In genomic region chr18:23337599-23338444, GRCh38 we compare ENCODE assay signal across 10 cellular contexts.
A peak's percentile ranks its signal among the peaks of the same experiment; 100 is the strongest.
DNase-seq lines count a peak whose midpoint lies in the region; TF ChIP-seq lines count a peak whose summit lies in the region.
"Had no signal": no experiment of that assay in that cellular context is flagged by ENCODE, and none has a peak within 500 bp of the region (broad histone marks: within the 10 kb centered on the region; RNA-seq: fewer than 3 reads in every experiment).

No MANE protein-coding gene starts in this region.

- H3K4ac ChIP-seq in H9 (ENCODE audit: low read depth, low read length), result no peak overlapping the region

- H2BK20ac ChIP-seq in H9 (ENCODE audit: low read depth, low read length, poor library complexity, severe bottlenecking), result no peak overlapping the region

- H3K4me2 ChIP-seq in H9 (ENCODE audit: insufficient read depth, insufficient read length, low read length) (no peak overlapping the region), fibroblast of lung (ENCODE audit: extremely low read depth, insufficient read depth, low read length) (no peak overlapping the region)

- no peaks in the 10 kb centered on the region for H3K79me2 ChIP-seq in H9 (ENCODE audit: insufficient read depth, low read length)
- H3K79me2 ChIP-seq in fibroblast of lung (ENCODE audit: control insufficient read depth, insufficient read depth, low read length), result no peaks in the 10 kb centered on the region

- H3K79me1 ChIP-seq in H9 (ENCODE audit: insufficient read depth, low read depth, low read length, poor library complexity, severe bottlenecking), result no peaks in the 10 kb centered on the region

- H3K14ac ChIP-seq in H9 (ENCODE audit: insufficient read depth, low read length), result no peak overlapping the region

- H3K27me3 ChIP-seq in H9 (ENCODE audit: insufficient read depth, low read length) (no peaks in the 10 kb centered on the region), fibroblast of lung (ENCODE audit: control insufficient read depth, insufficient read depth, low read length) (no peaks in the 10 kb centered on the region)

- no peaks in the 10 kb centered on the region for H3K4me1 ChIP-seq in H9 (ENCODE audit: insufficient read depth, low read length)
- H3K4me1 ChIP-seq in fibroblast of lung (ENCODE audit: control insufficient read depth, extremely low read depth, insufficient read depth, low read length), result peaks cover 2% of the 10 kb centered on the region

- H3T11ph ChIP-seq in H9 (ENCODE audit: low read length), result peak overlapping the region; percentile 72

- DNase-seq in ACHN, result peak; percentile 4
- DNase-seq in H9, result no peak
- peak; percentile 94 for DNase-seq in NCI-H748 treated with DMSO at 0.1 percent for 48 hours (lab: John Stamatoyannopoulos, UW)
- DNase-seq in fibroblast of lung (ENCODE audit: low read depth in 2 of 2), result peak; percentile 72 to 73
- DNase-seq in T-helper 2 cell, result no peak
- DNase-seq in posterior vena cava (ENCODE audit: low spot score), result no peak
- no peak for DNase-seq in activated CD4-positive, alpha-beta T cell treated with anti-CD3 and anti-CD28 coated beads, Interleukin-2, amount 50 U/mL, for 4 hours
- DNase-seq in kidney glomerular epithelial cell (lab: John Stamatoyannopoulos, UW), result no peak
- DNase-seq: CD4-positive, alpha-beta T cell; T-cell had no signal

- TF ChIP-seq CTCF in H9 (conservative IDR thresholded peaks at IDR 0.05) (peak; percentile 33; the same call in 2 of the 3 replicates), fibroblast of lung (conservative IDR thresholded peaks at IDR 0.05 in 1 of 2, IDR thresholded peaks at IDR 0.05 in 1 of 2; ENCODE audit: low read depth in 1 of 2, low read length in 2 of 2) (no peak)

- no CpG with 5 or more reads among the region's 3 CpGs for WGBS in H9 (ENCODE audit: extremely low coverage, insufficient read length, low lambda C conversion rate)

- H4K91ac ChIP-seq in H9 (ENCODE audit: insufficient read length, low read depth, low read length), result no peak overlapping the region

- H3K27ac ChIP-seq in H9 (ENCODE audit: insufficient read length, low read depth, low read length), result no peak overlapping the region
- no peak overlapping the region for H3K27ac ChIP-seq in fibroblast of lung (ENCODE audit: insufficient read depth, low read length)

- no peak overlapping the region for H4K8ac ChIP-seq in H9 (replicated peaks; ENCODE audit: insufficient read length, low read depth, low read length)

- no peaks in the 10 kb centered on the region for H3K36me3 ChIP-seq in fibroblast of lung (ENCODE audit: control insufficient read depth, insufficient read depth, low read length)

- in situ Hi-C loops in ACHN (cut with HindIII; ENCODE audit: low pct_ligation_motif_present, low pct_unique_long_range_greater_than_20kb, low sequenced_read_pairs), result no loop called here

- no peak overlapping the region for H2BK120ac ChIP-seq in H9 (ENCODE audit: low read depth, low read length, poor library complexity, severe bottlenecking)

- no peak overlapping the region for H3K4me3 ChIP-seq in fibroblast of lung (replicated peaks in 1 of 4; ENCODE audit: control extremely low read depth in 1 of 4, insufficient read depth in 1 of 4, low read depth in 3 of 4, low read length in 4 of 4)

- no peak overlapping the region for H3K18ac ChIP-seq in H9 (ENCODE audit: insufficient read length, low read depth, low read length)

- no peak overlapping the region for H3K4me3 Mint-ChIP-seq in H9
- H3K4me3 Mint-ChIP-seq: CD4-positive, alpha-beta T cell; T-cell had no signal

- no peak overlapping the region for H2BK15ac ChIP-seq in H9 (ENCODE audit: low read depth, low read length)

- H2AK5ac ChIP-seq in H9 (ENCODE audit: insufficient read length, low read length), result no peak overlapping the region

- H3K27me3 Mint-ChIP-seq in H9 (ENCODE audit: low read depth), result no peaks in the 10 kb centered on the region
- H3K27me3 Mint-ChIP-seq: CD4-positive, alpha-beta T cell; T-cell had no signal

- intact Hi-C loops in posterior vena cava (cut with DNase I), result no loop called here

- no peak overlapping the region for H3K23ac ChIP-seq in H9 (ENCODE audit: insufficient read length, low read depth, low read length)

- H3K9me3 ChIP-seq in H9 (ENCODE audit: control insufficient read depth, low read depth, low read length) (no peaks in the 10 kb centered on the region), fibroblast of lung (ENCODE audit: control insufficient read depth, insufficient read depth, low read depth, low read length) (no peaks in the 10 kb centered on the region)

- no peaks in the 10 kb centered on the region for H4K20me1 ChIP-seq in H9 (ENCODE audit: control insufficient read depth, insufficient read depth, insufficient read length)
- H4K20me1 ChIP-seq in fibroblast of lung (ENCODE audit: control insufficient read depth, extremely low read depth, insufficient read depth, low read length), result no peaks in the 10 kb centered on the region

- peaks cover 0 to 6% (median 0%) of the 10 kb centered on the region in 3 experiments; a peak in 1 of 7 replicates for H3K36me3 Mint-ChIP-seq in H9 (ENCODE audit: insufficient read depth in 1 of 3, low read depth in 3 of 3)

- H4K5ac ChIP-seq in H9 (ENCODE audit: insufficient read length, low read depth, low read length), result no peak overlapping the region

- H2BK5ac ChIP-seq in H9 (ENCODE audit: insufficient read length, low read length), result no peak overlapping the region

- peaks cover 9% of the 10 kb centered on the region in 2 experiments; a peak in 3 of 4 replicates for H3K4me1 Mint-ChIP-seq in H9

- H2AFZ ChIP-seq in H9 (ENCODE audit: low read length), result no peak overlapping the region
- H2AFZ ChIP-seq in fibroblast of lung (ENCODE audit: low read length), result no peak overlapping the region

- H3K56ac ChIP-seq in H9 (ENCODE audit: insufficient read length, low read depth, low read length), result no peak overlapping the region

- H3K27ac Mint-ChIP-seq in H9, result no peak overlapping the region
- H3K27ac Mint-ChIP-seq: CD4-positive, alpha-beta T cell; T-cell had no signal

- H3K9me3 Mint-ChIP-seq in H9, result no peaks in the 10 kb centered on the region
- H3K9me3 Mint-ChIP-seq: CD4-positive, alpha-beta T cell; T-cell had no signal

- no peaks in the 10 kb centered on the region for H3K23me2 ChIP-seq in H9 (ENCODE audit: insufficient read length, low read depth, low read length, poor library complexity, severe bottlenecking)

- H3K9ac ChIP-seq in H9 (ENCODE audit: extremely low read depth, insufficient read length, low read length) (no peak overlapping the region), fibroblast of lung (ENCODE audit: insufficient read depth, low read length) (no peak overlapping the region)

- H2BK12ac ChIP-seq in H9 (ENCODE audit: insufficient read length, low read depth, low read length), result no peak overlapping the region

Comparison
In these comparisons a context has a peak if more than half of its experiments do, and no peak if none do; other contexts are left out.
1. DNase-seq: peak in ACHN (single experiment), NCI-H748 treated with DMSO at 0.1 percent for 48 hours (single experiment) and fibroblast of lung (2 of 2); none in H9 (single experiment), T-helper 2 cell (0 of 5), posterior vena cava (single experiment), activated CD4-positive, alpha-beta T cell treated with anti-CD3 and anti-CD28 coated beads, Interleukin-2, amount 50 U/mL, for 4 hours (0 of 2) and kidney glomerular epithelial cell (single experiment).